ENCODE assay signal across 18 cellular contexts in genomic region chr4:178309890-178310289, GRCh38.
DNase-seq lines count a peak whose midpoint lies in the region; TF ChIP-seq lines count a peak whose summit lies in the region.
"Had no signal": no experiment of that assay in that cellular context is flagged by ENCODE, and none has a peak within 500 bp of the region (broad histone marks: within the 10 kb centered on the region; RNA-seq: fewer than 3 reads in every experiment).

No MANE protein-coding gene starts in this region.

- intact Hi-C loops in testis (cut with DNase I; ENCODE audit: low total_unique reads): no loop called here

- no peak overlapping the region for H3K4me3 ChIP-seq in epithelial cell of proximal tubule (ENCODE audit: low read depth, low read length)
- H3K4me3 ChIP-seq in mesodermal cell (ENCODE audit: extremely low read depth, insufficient read depth, low read length, poor library complexity, severe bottlenecking): no peak overlapping the region
- no peak overlapping the region for H3K4me3 ChIP-seq in testis
- H3K4me3 ChIP-seq: BLaER1, GM23338 had no signal

- no peaks in the 10 kb centered on the region for H3K36me3 ChIP-seq in mesodermal cell (ENCODE audit: control insufficient read depth, insufficient read depth, low read length)
- H3K36me3 ChIP-seq in testis (ENCODE audit: low read depth, missing control alignments): no peaks in the 10 kb centered on the region
- H3K36me3 ChIP-seq: BLaER1 had no signal

- no peak for TF ChIP-seq CTCF in epithelial cell of proximal tubule (conservative IDR thresholded peaks at IDR 0.05; ENCODE audit: low read depth, low read length)
- no peak for TF ChIP-seq CTCF in testis (IDR thresholded peaks at IDR 0.05)

- H3K4me1 ChIP-seq in mesodermal cell (ENCODE audit: control insufficient read depth, insufficient read depth, low read length, poor library complexity, severe bottlenecking) (no peaks in the 10 kb centered on the region), testis (no peaks in the 10 kb centered on the region)
- H3K4me1 ChIP-seq: BLaER1, Caco-2 had no signal

- no peaks in the 10 kb centered on the region for H3K27me3 ChIP-seq in testis
- H3K27me3 ChIP-seq: BLaER1 had no signal

- TF ChIP-seq POLR2A in testis (IDR thresholded peaks at IDR 0.05): no peak

- H3K9me3 ChIP-seq in mesodermal cell (ENCODE audit: control insufficient read depth, low read length): no peaks in the 10 kb centered on the region
- no peaks in the 10 kb centered on the region for H3K9me3 ChIP-seq in testis
- H3K9me3 ChIP-seq: BLaER1, Caco-2 had no signal

- no CpG with 5 or more reads among the region's 2 CpGs for WGBS in mesodermal cell (ENCODE audit: insufficient coverage in 2 of 2), 2 experiments
- WGBS in testis, 2 donors: 78 to 82% methylated on average over 2 of the region's 2 CpGs

- H3K27ac ChIP-seq in mesodermal cell (ENCODE audit: low read depth, low read length, severe bottlenecking) (peak overlapping the region; percentile 0), testis (no peak overlapping the region)
- H3K27ac ChIP-seq: BLaER1 had no signal

- DNase-seq in ELR (ENCODE audit: low read depth) (peak; percentile 60), HT1080 (ENCODE audit: low read depth) (peak; percentile 52), epithelial cell of proximal tubule (ENCODE audit: low read depth) (peak; percentile 61), NCI-H748 treated with DMSO at 0.1 percent for 48 hours (lab: John Stamatoyannopoulos, UW) (no peak), T-helper 1 cell (no peak), testis (no peak)
- no peak for DNase-seq in stimulated activated CD4-positive, alpha-beta T cell treated with anti-CD3 and anti-CD28 coated beads, Interleukin-4, amount 100 ng/mL, for 1 hour
- DNase-seq: 8988T; AML-193; Caco-2; CD8-positive, alpha-beta memory T cell; DND-41; GF-D8; H9; IMR-90 had no signal

Comparison
In these comparisons a context has a peak if more than half of its experiments do, and no peak if none do; other contexts are left out.
1. DNase-seq: peak in ELR (single experiment), HT1080 (single experiment) and epithelial cell of proximal tubule (single experiment); none in stimulated activated CD4-positive, alpha-beta T cell treated with anti-CD3 and anti-CD28 coated beads, Interleukin-4, amount 100 ng/mL, for 1 hour (single experiment), NCI-H748 treated with DMSO at 0.1 percent for 48 hours (single experiment), T-helper 1 cell (0 of 5) and testis (single experiment).